1 cellular context compared by ENCODE assay signal in genomic region chr6:21594427-21595264, GRCh38.
TF ChIP-seq lines count a peak whose summit lies in the region.

No MANE protein-coding gene starts in this region.

TF ChIP-seq in HEK293, 187 proteins besides CTCF, POLR2A, EP300 and RAD21 (continued from another document and continues in another):
- peak; percentile 32; the same call in 1 of the 2 replicates for TF ChIP-seq ZNF394 (tag by site-specific recombination; IDR thresholded peaks at IDR 0.05; ENCODE audit: borderline replicate concordance)
- TF ChIP-seq ZFP41 (tag by site-specific recombination; IDR thresholded peaks at IDR 0.05; ENCODE audit: borderline replicate concordance) = no peak
- TF ChIP-seq ZNF214 (tag by site-specific recombination; IDR thresholded peaks at IDR 0.05; ENCODE audit: borderline replicate concordance) = no peak
- TF ChIP-seq ZNF645 (tag by site-specific recombination; IDR thresholded peaks at IDR 0.05) = peak; percentile 95
- TF ChIP-seq ZNF26 (tag by site-specific recombination; IDR thresholded peaks at IDR 0.05) = no peak
- no peak for TF ChIP-seq ZBTB49 (tag by site-specific recombination; IDR thresholded peaks at IDR 0.05; ENCODE audit: low read depth)
- no peak for TF ChIP-seq TSHZ1 (tag by site-specific recombination; IDR thresholded peaks at IDR 0.05; ENCODE audit: borderline replicate concordance)
- TF ChIP-seq ZNF19 (tag by site-specific recombination; IDR thresholded peaks at IDR 0.05; ENCODE audit: low read depth) = no peak
- no peak for TF ChIP-seq ZNF404 (tag by site-specific recombination; IDR thresholded peaks at IDR 0.05)
- no peak for TF ChIP-seq TRIM28 (IDR thresholded peaks at IDR 0.05; ENCODE audit: borderline replicate concordance, low read length)
- no peak for TF ChIP-seq ZSCAN30 (tag by site-specific recombination; IDR thresholded peaks at IDR 0.05)
- TF ChIP-seq YY2 (tag by site-specific recombination; IDR thresholded peaks at IDR 0.05) = 0 out of 2 replicates have a peak, but pooled peaks have one; percentile 51
- TF ChIP-seq FEZF1 (tag by site-specific recombination; IDR thresholded peaks at IDR 0.05) = peak; percentile 69
- no peak for TF ChIP-seq ZXDB (tag by site-specific recombination; IDR thresholded peaks at IDR 0.05)
- TF ChIP-seq ZNF580 (tag by site-specific recombination; IDR thresholded peaks at IDR 0.05) = no peak
- TF ChIP-seq ZNF791 (tag by site-specific recombination; IDR thresholded peaks at IDR 0.05) = no peak
- TF ChIP-seq ZNF148 (tag by site-specific recombination; IDR thresholded peaks at IDR 0.05; ENCODE audit: borderline replicate concordance) = no peak
- peak; percentile 7; the same call in 1 of the 2 replicates for TF ChIP-seq PBX3 (CRISPR knock-in tag; IDR thresholded peaks at IDR 0.05)
- TF ChIP-seq HOXC10 (CRISPR knock-in tag; IDR thresholded peaks at IDR 0.05) = no peak
- no peak for TF ChIP-seq SP7 (tag by site-specific recombination; IDR thresholded peaks at IDR 0.05)
- no peak for TF ChIP-seq KLF7 (tag by site-specific recombination; IDR thresholded peaks at IDR 0.05; ENCODE audit: borderline replicate concordance)
- no peak for TF ChIP-seq ZNF654 (tag by site-specific recombination; IDR thresholded peaks at IDR 0.05; ENCODE audit: low read depth)
- 0 out of 2 replicates have a peak, but pooled peaks have one; percentile 21 for TF ChIP-seq KLF9 (tag by site-specific recombination; IDR thresholded peaks at IDR 0.05; ENCODE audit: low read depth)
- TF ChIP-seq ZEB2 (tag by site-specific recombination; IDR thresholded peaks at IDR 0.05) = 0 out of 2 replicates have a peak, but pooled peaks have one; percentile 14
- 0 out of 2 replicates have a peak, but pooled peaks have one; percentile 23 for TF ChIP-seq ZNF501 (tag by site-specific recombination; IDR thresholded peaks at IDR 0.05)
- TF ChIP-seq ZNF362 (tag by site-specific recombination; IDR thresholded peaks at IDR 0.05) = 0 out of 2 replicates have a peak, but pooled peaks have one; percentile 39
- TF ChIP-seq ZNF146 (tag by site-specific recombination; IDR thresholded peaks at IDR 0.05) = no peak
- TF ChIP-seq ZNF707 (tag by site-specific recombination; IDR thresholded peaks at IDR 0.05) = no peak
- peak; percentile 58; the same call in 1 of the 2 replicates for TF ChIP-seq GLIS2 (tag by site-specific recombination; IDR thresholded peaks at IDR 0.05)
- no peak for TF ChIP-seq REPIN1 (tag by site-specific recombination; IDR thresholded peaks at IDR 0.05; ENCODE audit: low read depth)
- TF ChIP-seq ZNF610 (tag by site-specific recombination; IDR thresholded peaks at IDR 0.05; ENCODE audit: borderline replicate concordance) = no peak
- no peak; the same call in 1 of the 2 replicates for TF ChIP-seq ZNF623 (tag by site-specific recombination; IDR thresholded peaks at IDR 0.05)
- no peak for TF ChIP-seq ZNF433 (tag by site-specific recombination; IDR thresholded peaks at IDR 0.05; ENCODE audit: low read depth)
- peak; percentile 55; the same call in 1 of the 2 replicates for TF ChIP-seq ZNF398 (tag by site-specific recombination; IDR thresholded peaks at IDR 0.05)
- TF ChIP-seq GLI4 (tag by site-specific recombination; IDR thresholded peaks at IDR 0.05) = peak; percentile 27; the same call in 1 of the 2 replicates
- TF ChIP-seq ZNF138 (tag by site-specific recombination; IDR thresholded peaks at IDR 0.05; ENCODE audit: borderline replicate concordance) = no peak
- no peak for TF ChIP-seq ZNF692 (tag by site-specific recombination; IDR thresholded peaks at IDR 0.05)
- peak; percentile 74 for TF ChIP-seq ZBTB26 (tag by site-specific recombination; optimal IDR thresholded peaks at IDR 0.05)
- TF ChIP-seq SETDB1 (IDR thresholded peaks at IDR 0.05; ENCODE audit: insufficient read length, low read length) = no peak
- TF ChIP-seq ZNF596 (tag by site-specific recombination; IDR thresholded peaks at IDR 0.05) = 0 out of 2 replicates have a peak, but pooled peaks have one; percentile 2
